Comparison of ENCODE assay signal across 16 cellular contexts in genomic region chr6:85685713-85686112, GRCh38. TPM values are rescaled to one million over a fixed set of nuclear protein-coding genes. Genes with fewer than 3 reads are reported as not detected.
DNase-seq lines count a peak whose midpoint lies in the region; ATAC-seq and TF ChIP-seq lines count a peak whose summit lies in the region.
"Had no signal": no experiment of that assay in that cellular context is flagged by ENCODE, and none has a peak within 500 bp of the region (broad histone marks: within the 10 kb centered on the region; RNA-seq: fewer than 3 reads in every experiment).

No MANE protein-coding gene starts in this region.

- H3K27me3 ChIP-seq in GM23248 (replicated peaks; ENCODE audit: insufficient read depth) = no peaks in the 10 kb centered on the region
- H3K27me3 ChIP-seq: gastroesophageal sphincter, ovary, SJSA1 had no signal

- H2AFZ ChIP-seq in GM23248 = no peak overlapping the region

- in situ Hi-C loops in GM23248 (cut with MboI) = no loop called here

- H4K20me1 ChIP-seq in GM23248 (ENCODE audit: insufficient read depth) = no peaks in the 10 kb centered on the region

- H3K9ac ChIP-seq in GM23248 = no peak overlapping the region

- peaks cover 10% of the 10 kb centered on the region for H3K79me2 ChIP-seq in GM23248 (ENCODE audit: insufficient read depth)

- H3K27ac ChIP-seq in GM23248 = no peak overlapping the region
- H3K27ac ChIP-seq: gastroesophageal sphincter, ovary, SJSA1 had no signal

- DNase-seq in GM10266 (ENCODE audit: extremely low spot score) (peak; percentile 62), hippocampal formation (lab: John Stamatoyannopoulos, UW) (no peak), AML-193 (lab: John Stamatoyannopoulos, UW) (no peak), anterior cingulate cortex (lab: John Stamatoyannopoulos, UW) (no peak), GM23248 (no peak)
- DNase-seq: activated B cell treated with CpG ODN at 0.5 μM for 24 hours; activated naive CD4-positive, alpha-beta T cell treated with anti-CD3 and anti-CD28 coated beads, Interleukin-2, amount 10 ng/mL, durations not matched to agents 7 days and 5 days; dermis blood vessel endothelial cell; NCI-H2171; ovary; stimulated activated CD4-positive, alpha-beta T cell treated with anti-CD3 and anti-CD28 coated beads, Interleukin-2, amount 100 ng/mL, for 48 hours had no signal

- H3F3A ChIP-seq in GM23248 (ENCODE audit: insufficient read depth) = no peaks in the 10 kb centered on the region

- no peaks in the 10 kb centered on the region for H3K4me1 ChIP-seq in GM23248 (ENCODE audit: insufficient read depth)
- H3K4me1 ChIP-seq: gastroesophageal sphincter had no signal

- H3K4me2 ChIP-seq in GM23248 (ENCODE audit: unreplicated experiment) = no peak overlapping the region

- 94% methylated on average over 4 of the region's 4 CpGs for WGBS in GM23248 (ENCODE audit: low coverage in 1 of 2, low lambda C conversion rate in 2 of 2, missing lambda C conversion rate in 2 of 2), 2 experiments

- no peaks in the 10 kb centered on the region for H3K9me3 ChIP-seq in GM23248 (ENCODE audit: low read depth)
- H3K9me3 ChIP-seq: gastroesophageal sphincter, ovary, SJSA1 had no signal

- no peaks in the 10 kb centered on the region for H3K36me3 ChIP-seq in GM23248 (ENCODE audit: low read depth)
- H3K36me3 ChIP-seq: gastroesophageal sphincter, ovary, SJSA1 had no signal

- peak; percentile 92 for ATAC-seq in GM19025 (IDR thresholded peaks at IDR 0.05; ENCODE audit: low read depth, unreplicated experiment)
- ATAC-seq in GM21786 (IDR thresholded peaks at IDR 0.05; ENCODE audit: unreplicated experiment) = peak; percentile 96
- ATAC-seq in HG03175 (IDR thresholded peaks at IDR 0.05; ENCODE audit: unreplicated experiment) = peak; percentile 84
- ATAC-seq: gastroesophageal sphincter had no signal

- H3K9me2 ChIP-seq in GM23248 (ENCODE audit: insufficient read depth) = no peaks in the 10 kb centered on the region

- no peak overlapping the region for H3K4me3 ChIP-seq in GM23248
- H3K4me3 ChIP-seq: gastroesophageal sphincter, ovary, SJSA1 had no signal

- no peak for TF ChIP-seq CTCF in GM10266 (IDR thresholded peaks at IDR 0.05; ENCODE audit: control insufficient read depth, insufficient read depth, low read depth, missing control alignments)

RNA-seq across cellular contexts. Expression of gene SYNCRIP, which starts 43.0 kb away (rescaled TPM):
- total RNA-seq in GM23248 (2014; rRNA removed; shearing (Covaris generic)) = 77.9 and 99.0 TPM in 2 replicates
- 138 and 150 TPM in 2 replicates for polyA plus RNA-seq in GM23248 (2016; fragmentation: Nextera tagmentation; extraction: Ambion mirVana)
